ENCODE assay signal across 19 cellular contexts in genomic region chr1:153630384-153630783, GRCh38. TPM values are rescaled to one million over a fixed set of nuclear protein-coding genes. Genes with fewer than 3 reads are reported as not detected.
DNase-seq lines count a peak whose midpoint lies in the region; ATAC-seq and TF ChIP-seq lines count a peak whose summit lies in the region.
"Had no signal": no experiment of that assay in that cellular context is flagged by ENCODE, and none has a peak within 500 bp of the region (broad histone marks: within the 10 kb centered on the region; RNA-seq: fewer than 3 reads in every experiment).

No MANE protein-coding gene starts in this region.

- H4K20me1 ChIP-seq in Loucy (ENCODE audit: insufficient read depth, low read length, poor library complexity, severe bottlenecking) (peaks cover 9% of the 10 kb centered on the region), smooth muscle cell (ENCODE audit: low read depth) (peaks cover 11% of the 10 kb centered on the region)

- H2BK5ac ChIP-seq in mesenchymal stem cell (ENCODE audit: low read depth, low read length, poor library complexity, severe bottlenecking), result no peak overlapping the region

- H3K36me3 ChIP-seq in Loucy (ENCODE audit: insufficient read depth, low read length) (no peaks in the 10 kb centered on the region), mesenchymal stem cell (ENCODE audit: control insufficient read depth in 1 of 2, insufficient read depth in 2 of 2, low read depth in 1 of 2, low read length in 2 of 2) (peaks cover under 1 to 11% of the 10 kb centered on the region in 2 experiments), stomach smooth muscle (ENCODE audit: control insufficient read depth in 2 of 2, insufficient read depth in 2 of 2, low read length in 2 of 2) (no peaks in the 10 kb centered on the region), smooth muscle cell (ENCODE audit: low read depth) (no peaks in the 10 kb centered on the region)
- H3K36me3 ChIP-seq: prostate gland had no signal

- TF ChIP-seq CTCF in Loucy (conservative IDR thresholded peaks at IDR 0.05; ENCODE audit: low read length) (no peak), coronary artery (IDR thresholded peaks at IDR 0.05) (no peak), smooth muscle cell (IDR thresholded peaks at IDR 0.05; ENCODE audit: borderline replicate concordance, insufficient read depth, poor library complexity, severe bottlenecking) (no peak)

- peaks cover 32% of the 10 kb centered on the region for H3K4me1 ChIP-seq in Loucy (ENCODE audit: insufficient read depth, low read length, poor library complexity, severe bottlenecking)
- H3K4me1 ChIP-seq in mesenchymal stem cell (ENCODE audit: control insufficient read depth, insufficient read depth, low read depth, low read length), result peaks cover 34% of the 10 kb centered on the region
- peaks cover 46% of the 10 kb centered on the region for H3K4me1 ChIP-seq in stomach smooth muscle (ENCODE audit: control insufficient read depth, insufficient read depth, low read length)
- peaks cover 23% of the 10 kb centered on the region for H3K4me1 ChIP-seq in smooth muscle cell (ENCODE audit: low read depth)

- no peaks in the 10 kb centered on the region for H3K9me2 ChIP-seq in Loucy (replicated peaks; ENCODE audit: low read depth, low read length)

- peaks cover 7% of the 10 kb centered on the region for H3K79me1 ChIP-seq in mesenchymal stem cell (replicated peaks; ENCODE audit: low read length, poor library complexity, severe bottlenecking)

- H2AK5ac ChIP-seq in mesenchymal stem cell (ENCODE audit: low read length, severe bottlenecking), result peak overlapping the region; percentile 55

- no peak overlapping the region for H4K8ac ChIP-seq in mesenchymal stem cell (ENCODE audit: low read length)

- H3K9ac ChIP-seq in Loucy (ENCODE audit: low read depth, low read length, poor library complexity, severe bottlenecking) (peak overlapping the region; percentile 20), mesenchymal stem cell (ENCODE audit: low read length) (no peak overlapping the region), stomach smooth muscle (ENCODE audit: low read length in 2 of 2) (no peak overlapping the region), smooth muscle cell (ENCODE audit: low read depth) (no peak overlapping the region)

- H3K9me3 ChIP-seq in Loucy (ENCODE audit: insufficient read depth, low read depth, low read length) (no peaks in the 10 kb centered on the region), mesenchymal stem cell (ENCODE audit: control insufficient read depth, low read length) (no peaks in the 10 kb centered on the region), stomach smooth muscle (ENCODE audit: control insufficient read depth in 2 of 2, low read length in 2 of 2) (no peaks in the 10 kb centered on the region), smooth muscle cell (replicated peaks; ENCODE audit: low read depth) (no peaks in the 10 kb centered on the region)
- H3K9me3 ChIP-seq: left lung, prostate gland had no signal

- H3K27me3 ChIP-seq in Loucy (ENCODE audit: insufficient read depth, low read length, poor library complexity, severe bottlenecking), result no peaks in the 10 kb centered on the region
- no peaks in the 10 kb centered on the region for H3K27me3 ChIP-seq in mesenchymal stem cell (ENCODE audit: control insufficient read depth in 1 of 2, insufficient read depth in 1 of 2, low read length in 2 of 2)
- no peaks in the 10 kb centered on the region for H3K27me3 ChIP-seq in stomach smooth muscle (ENCODE audit: control insufficient read depth in 1 of 2, insufficient read depth in 2 of 2, low read length in 2 of 2)
- H3K27me3 ChIP-seq in smooth muscle cell (ENCODE audit: low read depth), result no peaks in the 10 kb centered on the region
- H3K27me3 ChIP-seq: foreskin keratinocyte had no signal

- no peak overlapping the region for H3K23ac ChIP-seq in mesenchymal stem cell (ENCODE audit: low read length in 2 of 2)

- WGBS in mesenchymal stem cell, result 93% methylated on average over 6 of the region's 7 CpGs
- 95% methylated on average over 7 of the region's 7 CpGs for WGBS in smooth muscle cell (ENCODE audit: low lambda C conversion rate)

- H3K14ac ChIP-seq in mesenchymal stem cell (ENCODE audit: low read length in 2 of 2), result no peak overlapping the region

- DNase-seq in coronary artery (ENCODE audit: low spot score), result no peak
- no peak for DNase-seq in mesenchymal stem cell
- no peak for DNase-seq in smooth muscle cell (lab: John Stamatoyannopoulos, UW; ENCODE audit: unreplicated experiment)
- no peak for DNase-seq in KG1 (lab: John Stamatoyannopoulos, UW)
- no peak for DNase-seq in NCI-H2029 treated with DMSO at 0.1 percent for 48 hours (lab: John Stamatoyannopoulos, UW)
- DNase-seq: activated CD8-positive, alpha-beta T cell treated with anti-CD3 and anti-CD28 coated beads, Interleukin-2, amount 10 ng/mL, durations not matched to agents 7 days and 5 days; CD8-positive, alpha-beta memory T cell; foreskin keratinocyte; naive B cell; NCI-H2081 treated with DMSO at 0.1 percent for 48 hours; SHP77 treated with DMSO at 0.1 percent for 48 hours; stimulated activated naive CD4-positive, alpha-beta T cell had no signal

- H4K91ac ChIP-seq in mesenchymal stem cell (ENCODE audit: low read length), result peak overlapping the region; percentile 64

- H3F3A ChIP-seq in Loucy (ENCODE audit: low read depth), result no peaks in the 10 kb centered on the region
- H3F3A ChIP-seq in smooth muscle cell (ENCODE audit: low read depth), result no peaks in the 10 kb centered on the region

- H2BK15ac ChIP-seq in mesenchymal stem cell (ENCODE audit: low read depth, poor library complexity, severe bottlenecking), result no peak overlapping the region

- H3K4me2 ChIP-seq in Loucy (ENCODE audit: low read depth, low read length, poor library complexity, severe bottlenecking) (no peak overlapping the region), mesenchymal stem cell (ENCODE audit: low read length, poor library complexity, severe bottlenecking) (no peak overlapping the region), smooth muscle cell (no peak overlapping the region)

- H2BK12ac ChIP-seq in mesenchymal stem cell (ENCODE audit: low read length in 2 of 2), result peak overlapping the region; percentile 65 to 75

- H3K79me2 ChIP-seq in Loucy (ENCODE audit: insufficient read depth, low read length) (peaks cover 11% of the 10 kb centered on the region), smooth muscle cell (ENCODE audit: low read depth) (peaks cover 19% of the 10 kb centered on the region)

- peak overlapping the region; percentile 66 to 96 for H3K27ac ChIP-seq in coronary artery
- H3K27ac ChIP-seq in mesenchymal stem cell (ENCODE audit: low read length, poor library complexity, severe bottlenecking), result peak overlapping the region; percentile 15
- H3K27ac ChIP-seq in stomach smooth muscle (ENCODE audit: low read length), result peak overlapping the region; percentile 37
- H3K27ac ChIP-seq in smooth muscle cell (ENCODE audit: low read depth), result no peak overlapping the region
- H3K27ac ChIP-seq: foreskin keratinocyte, prostate gland had no signal

- H3K4ac ChIP-seq in mesenchymal stem cell (ENCODE audit: low read depth in 1 of 2, low read length in 2 of 2), result no peak overlapping the region

- H2BK120ac ChIP-seq in mesenchymal stem cell (ENCODE audit: low read depth, low read length), result no peak overlapping the region

- no peak for ATAC-seq in GM21723 (IDR thresholded peaks at IDR 0.05; ENCODE audit: unreplicated experiment)
- ATAC-seq: activated CD8-positive, alpha-beta T cell treated with anti-CD3 and anti-CD28 coated beads, Interleukin-2, amount 10 ng/mL, durations not matched to agents 7 days and 5 days; foreskin keratinocyte; left lung had no signal

- H3K4me3 ChIP-seq in Loucy (ENCODE audit: low read length, poor library complexity, severe bottlenecking) (no peak overlapping the region), coronary artery (no peak overlapping the region), mesenchymal stem cell (ENCODE audit: insufficient read depth in 1 of 2, low read depth in 1 of 2, low read length in 2 of 2) (no peak overlapping the region), stomach smooth muscle (ENCODE audit: low read length in 2 of 2) (no peak overlapping the region), smooth muscle cell (no peak overlapping the region)
- H3K4me3 ChIP-seq: left lung, prostate gland had no signal

- no peak overlapping the region for H3K18ac ChIP-seq in mesenchymal stem cell (ENCODE audit: low read depth in 1 of 2, low read length in 2 of 2)

- H2AFZ ChIP-seq in Loucy (ENCODE audit: low read length) (no peak overlapping the region), mesenchymal stem cell (ENCODE audit: low read depth, low read length) (no peak overlapping the region), smooth muscle cell (ENCODE audit: low read depth) (no peak overlapping the region)

RNA-seq across cellular contexts. Expression of gene S100A1, which starts 2.1 kb away (rescaled TPM):
- polyA plus RNA-seq in mesenchymal stem cell (2013, experiment 1 of 2), result 0.29 TPM
- 0.25 TPM for polyA plus RNA-seq in mesenchymal stem cell (2013, experiment 2 of 2)
- 8.3 TPM in 1 of 2 replicates, not detected in the other for total RNA-seq in smooth muscle cell
- 0.46 and 1.0 TPM in 2 replicates for polyA plus RNA-seq in smooth muscle cell
- total RNA-seq: activated CD8-positive, alpha-beta T cell treated with anti-CD3 and anti-CD28 coated beads, Interleukin-2, amount 10 ng/mL, durations not matched to agents 7 days and 5 days; activated T-helper 1 cell treated with anti-CD3 and anti-CD28 coated beads, Interleukin-12 subunit alpha, Interleukin-12 subunit beta, Interleukin-2, Interleukin-4 antibody, amounts not matched to agents 30 ng/mL and 10 ng/mL and 1 ng/mL, durations not matched to agents 14 hours and 24 hours and 36 hours; CD8-positive, alpha-beta memory T cell; endothelial cell of umbilical vein; foreskin keratinocyte had no signal
- polyA plus RNA-seq: endothelial cell of umbilical vein had no signal

RNA-seq across cellular contexts. Expression of gene S100A13, which starts 3.1 kb away (rescaled TPM):
- 420 TPM for polyA plus RNA-seq in mesenchymal stem cell (2013, experiment 1 of 2)
- polyA plus RNA-seq in mesenchymal stem cell (2013, experiment 2 of 2), result 417 TPM
- total RNA-seq in smooth muscle cell, result 150 and 158 TPM in 2 replicates
- 474 and 498 TPM in 2 replicates for polyA plus RNA-seq in smooth muscle cell

RNA-seq across cellular contexts. Expression of gene CHTOP, which starts 3.5 kb away (rescaled TPM):
- polyA plus RNA-seq in mesenchymal stem cell (2013, experiment 1 of 2), result 33.6 TPM
- polyA plus RNA-seq in mesenchymal stem cell (2013, experiment 2 of 2), result 34.1 TPM
- total RNA-seq in smooth muscle cell, result 47.8 and 48.1 TPM in 2 replicates
- polyA plus RNA-seq in smooth muscle cell, result 49.7 and 50.2 TPM in 2 replicates

RNA-seq across cellular contexts. Expression of gene S100A14, which starts 14.3 kb away (rescaled TPM):
- 0.07 TPM for polyA plus RNA-seq in mesenchymal stem cell (2013, experiment 1 of 2)
- polyA plus RNA-seq in mesenchymal stem cell (2013, experiment 2 of 2), result not detected
- 20.1 and 25.1 TPM in 2 replicates for total RNA-seq in smooth muscle cell
- 11.0 and 32.7 TPM in 2 replicates for polyA plus RNA-seq in smooth muscle cell
- total RNA-seq: activated CD8-positive, alpha-beta T cell treated with anti-CD3 and anti-CD28 coated beads, Interleukin-2, amount 10 ng/mL, durations not matched to agents 7 days and 5 days; CD8-positive, alpha-beta memory T cell; endothelial cell of umbilical vein had no signal
- polyA plus RNA-seq: CD8-positive, alpha-beta memory T cell had no signal

RNA-seq across cellular contexts. Expression of gene S100A16, which starts 17.4 kb away (rescaled TPM):
- 123 TPM for polyA plus RNA-seq in mesenchymal stem cell (2013, experiment 1 of 2)
- polyA plus RNA-seq in mesenchymal stem cell (2013, experiment 2 of 2), result 128 TPM
- 198 and 238 TPM in 2 replicates for total RNA-seq in smooth muscle cell
- polyA plus RNA-seq in smooth muscle cell, result 302 and 358 TPM in 2 replicates
- total RNA-seq: activated CD8-positive, alpha-beta T cell treated with anti-CD3 and anti-CD28 coated beads, Interleukin-2, amount 10 ng/mL, durations not matched to agents 7 days and 5 days; activated T-helper 1 cell treated with anti-CD3 and anti-CD28 coated beads, Interleukin-12 subunit alpha, Interleukin-12 subunit beta, Interleukin-2, Interleukin-4 antibody, amounts not matched to agents 30 ng/mL and 10 ng/mL and 1 ng/mL, durations not matched to agents 14 hours and 24 hours and 36 hours; CD8-positive, alpha-beta memory T cell had no signal
- polyA plus RNA-seq: CD8-positive, alpha-beta memory T cell had no signal
